10 cellular contexts compared by ENCODE assay signal in genomic region chr11:60971520-60971919, GRCh38. TPM values are rescaled to one million over a fixed set of nuclear protein-coding genes. Genes with fewer than 3 reads are reported as not detected.
DNase-seq lines count a peak whose midpoint lies in the region; ATAC-seq and TF ChIP-seq lines count a peak whose summit lies in the region.
"Had no signal": no experiment of that assay in that cellular context is flagged by ENCODE, and none has a peak within 500 bp of the region (broad histone marks: within the 10 kb centered on the region; RNA-seq: fewer than 3 reads in every experiment).

A gene with protein sequence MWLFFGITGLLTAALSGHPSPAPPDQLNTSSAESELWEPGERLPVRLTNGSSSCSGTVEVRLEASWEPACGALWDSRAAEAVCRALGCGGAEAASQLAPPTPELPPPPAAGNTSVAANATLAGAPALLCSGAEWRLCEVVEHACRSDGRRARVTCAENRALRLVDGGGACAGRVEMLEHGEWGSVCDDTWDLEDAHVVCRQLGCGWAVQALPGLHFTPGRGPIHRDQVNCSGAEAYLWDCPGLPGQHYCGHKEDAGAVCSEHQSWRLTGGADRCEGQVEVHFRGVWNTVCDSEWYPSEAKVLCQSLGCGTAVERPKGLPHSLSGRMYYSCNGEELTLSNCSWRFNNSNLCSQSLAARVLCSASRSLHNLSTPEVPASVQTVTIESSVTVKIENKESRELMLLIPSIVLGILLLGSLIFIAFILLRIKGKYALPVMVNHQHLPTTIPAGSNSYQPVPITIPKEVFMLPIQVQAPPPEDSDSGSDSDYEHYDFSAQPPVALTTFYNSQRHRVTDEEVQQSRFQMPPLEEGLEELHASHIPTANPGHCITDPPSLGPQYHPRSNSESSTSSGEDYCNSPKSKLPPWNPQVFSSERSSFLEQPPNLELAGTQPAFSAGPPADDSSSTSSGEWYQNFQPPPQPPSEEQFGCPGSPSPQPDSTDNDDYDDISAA (plus strand): TSS chr11:60971680. CDS start chr11:60971866, 186 bp downstream.

- CTCF ChIA-PET in T-cell (lab: Charles Lee) = interaction anchor here (0.7 to 2.5 kb wide), 6 partner anchors 10 to 216 kb away, joined by 3 to 10 read pairs (median 6); partner anchors contain the start of gene VPS37C (in 1 of the 2)

- POLR2A ChIA-PET in T-cell (lab: Charles Lee) = interaction anchor here (0.7 to 1.7 kb wide), 5 partner anchors 11 to 71 kb away, joined by 3 to 5 read pairs (median 4); no protein-coding TSS in a partner anchor

- intact Hi-C loops in transverse colon (cut with DNase I; ENCODE audit: low total_unique reads) = no loop called here

- H3K27ac Mint-ChIP-seq in T-cell (peak within 1 kb of the TSS; percentile 95 to 96), memory B cell (peak within 1 kb of the TSS; percentile 53)

- TF ChIP-seq CTCF in transverse colon (IDR thresholded peaks at IDR 0.05) = no peak
- no peak for TF ChIP-seq CTCF in GM10266 (IDR thresholded peaks at IDR 0.05; ENCODE audit: control insufficient read depth, insufficient read depth, low read depth, missing control alignments)

- H3K27ac ChIP-seq in transverse colon = peak within 1 kb of the TSS; percentile 39 to 63 (median 54)
- H3K27ac ChIP-seq: sigmoid colon, uterus had no signal

- H3K4me1 Mint-ChIP-seq in T-cell = peaks cover 33 to 51% (median 38%) of the 10 kb centered on the region in 3 donors
- H3K4me1 Mint-ChIP-seq in memory B cell = peaks cover 23% of the 10 kb centered on the region

- WGBS in transverse colon (ENCODE audit: low coverage in 1 of 2), 2 donors = 83 to 100% methylated on average over 2 to 16 of the region's 16 CpGs

- H3K27me3 Mint-ChIP-seq in T-cell (peaks cover 0 to 2% of the 10 kb centered on the region in 2 donors), memory B cell (peaks cover 6% of the 10 kb centered on the region)

- in situ Hi-C loops in transverse colon (cut with MboI; ENCODE audit: low pct_ligation_motif_present in 1 of 4, low pct_unique_long_range_greater_than_20kb in 1 of 4, low sequenced_read_pairs in 3 of 4) = no loop called here

- peaks cover 29% of the 10 kb centered on the region for H3K36me3 Mint-ChIP-seq in T-cell
- peaks cover 3% of the 10 kb centered on the region for H3K36me3 Mint-ChIP-seq in memory B cell

- no peaks in the 10 kb centered on the region for H3K36me3 ChIP-seq in transverse colon
- H3K36me3 ChIP-seq: sigmoid colon, uterus had no signal

- H3K27me3 ChIP-seq in transverse colon = peaks cover 3% of the 10 kb centered on the region
- H3K27me3 ChIP-seq: sigmoid colon, uterus had no signal

- TF ChIP-seq POLR2A in transverse colon (IDR thresholded peaks at IDR 0.05) = peak; percentile 40

- no peak for TF ChIP-seq EP300 in transverse colon (IDR thresholded peaks at IDR 0.05; ENCODE audit: low read depth)

- H3K9me3 ChIP-seq in transverse colon = no peaks in the 10 kb centered on the region
- H3K9me3 ChIP-seq: sigmoid colon, uterus had no signal

- peak; percentile 78 to 84 (median 83) for ATAC-seq in T-cell (replicated peaks in 1 of 4)
- peak; percentile 70 for ATAC-seq in memory B cell (ENCODE audit: low read depth)

- DNase-seq in T-cell (peak in 33 of 34 experiments; percentile 58 to 84 (median 71)), activated T-cell treated with anti-CD3 and anti-CD28 coated beads for 24 hours (ENCODE audit: low read depth) (peak; percentile 64), memory B cell (ENCODE audit: low spot score in 2 of 2) (peak in 1 of 2 donors; percentile 20), transverse colon (peak; percentile 29), GM10266 (ENCODE audit: extremely low spot score) (no peak), SW 1271 (lab: John Stamatoyannopoulos, UW) (no peak), NCI-H1092 (lab: John Stamatoyannopoulos, UW) (no peak)
- DNase-seq: NCI-H524, sigmoid colon, uterus had no signal

- peak within 1 kb of the TSS in 3 of 4 donors; percentile 7 to 38 (median 7) for H3K4me3 ChIP-seq in transverse colon
- H3K4me3 ChIP-seq: sigmoid colon, uterus had no signal

- no peaks in the 10 kb centered on the region for H3K4me1 ChIP-seq in transverse colon
- H3K4me1 ChIP-seq: sigmoid colon, uterus had no signal

- H3K4me3 Mint-ChIP-seq in T-cell (peak within 1 kb of the TSS; percentile 92 to 94 (median 93)), memory B cell (peak within 1 kb of the TSS; percentile 75)

- H3K9me3 Mint-ChIP-seq in T-cell (no peaks in the 10 kb centered on the region), memory B cell (peaks cover 3% of the 10 kb centered on the region)

RNA-seq across cellular contexts. Expression of the gene that starts here (rescaled TPM):
- total RNA-seq in T-cell (100 to 1,000 TPM; 413 to 594 (median 495) TPM), transverse colon (1 to 10 TPM in 3 of 4 donors, not detected in 1; 1.9 to 4.3 (median 3.0) TPM)

Comparison
In these comparisons a context has a peak if more than half of its experiments do, and no peak if none do; other contexts are left out.
1. RNA of the gene that starts here (total RNA-seq): 413 to 594 TPM in T-cell; 1.9 to 4.3 TPM in transverse colon; every median in the first group is over 10 times any median in the second.
2. DNase-seq: peak in T-cell (33 of 34), activated T-cell treated with anti-CD3 and anti-CD28 coated beads for 24 hours (single experiment) and transverse colon (single experiment); none in GM10266 (single experiment), SW 1271 (0 of 2) and NCI-H1092 (single experiment).